Comparison of ENCODE assay signal across 28 cellular contexts in the genomic region with DNA sequence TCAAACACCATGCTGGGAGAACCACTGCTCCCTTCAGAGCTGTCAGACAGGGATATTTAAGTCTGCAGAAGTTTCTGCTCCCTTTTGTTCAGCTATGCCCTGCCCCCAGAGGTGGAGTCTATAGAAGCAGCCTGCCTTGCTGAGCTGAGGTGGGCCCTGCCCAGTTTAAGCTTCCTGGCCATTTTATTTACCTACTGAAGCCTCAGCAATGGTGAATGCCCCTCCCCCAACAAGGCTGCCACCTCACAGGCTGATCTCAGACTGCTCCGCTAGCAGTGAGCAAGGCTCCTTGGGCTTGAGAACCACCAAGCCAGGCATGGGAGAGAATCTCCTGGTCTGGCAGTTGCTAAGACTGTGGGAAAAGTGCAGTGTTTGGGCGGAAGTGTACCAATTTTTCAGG.
"Had no signal": no experiment of that assay in that cellular context is flagged by ENCODE, and none has a peak within 500 bp of the region (broad histone marks: within the 10 kb centered on the region; RNA-seq: fewer than 3 reads in every experiment).

No MANE protein-coding gene starts in this region.

- H3K4me3 ChIP-seq: colonic mucosa, esophagus muscularis mucosa, gastroesophageal sphincter, heart left ventricle, hepatocyte, lung, mucosa of descending colon, prostate gland, right atrium auricular region, sigmoid colon, stomach, thyroid gland, vagina had no signal

- H3K4me1 Mint-ChIP-seq: memory B cell, mesothelial cell of epicardium, naive B cell had no signal

- DNase-seq: colonic mucosa; effector CD8-positive, alpha-beta T cell; foreskin keratinocyte; heart left ventricle; mucosa of descending colon; naive B cell; nucleus accumbens; sigmoid colon; stimulated activated CD4-positive, alpha-beta T cell treated with anti-CD3 and anti-CD28 coated beads, Interleukin-2, amount 100 ng/mL, for 24 hours; stimulated activated CD4-positive, alpha-beta T cell treated with anti-CD3 and anti-CD28 coated beads, Interleukin-4, amount 100 ng/mL, for 24 hours; stimulated activated naive CD4-positive, alpha-beta T cell treated with Interleukin-2 at 50 U/mL for 16 hours; stomach; thyroid gland; trophoblast cell had no signal

- H3K27me3 Mint-ChIP-seq: dendritic cell treated with granulocyte-macrophage colony-stimulating factor and Interleukin-4, amounts not matched to agents 40 ng/mL and 50 ng/mL, for 4 days; memory B cell had no signal

- H3K27me3 ChIP-seq: colonic mucosa, esophagus muscularis mucosa, foreskin keratinocyte, gastroesophageal sphincter, heart left ventricle, hepatocyte, right atrium auricular region, sigmoid colon, stomach, thyroid gland, vagina had no signal

- FAIRE-seq: endothelial cell of umbilical vein, keratinocyte had no signal

- ATAC-seq: foreskin keratinocyte; gastroesophageal sphincter; heart left ventricle; mucosa of descending colon; stimulated activated effector memory CD8-positive, alpha-beta T cell treated with anti-CD3 and anti-CD28 coated beads, Interleukin-12 subunit alpha, Interleukin-12 subunit beta, amount 100 ng/mL, for 72 hours had no signal

- H3K4me3 Mint-ChIP-seq: dendritic cell treated with granulocyte-macrophage colony-stimulating factor and Interleukin-4, amounts not matched to agents 40 ng/mL and 50 ng/mL, for 4 days; memory B cell; mesothelial cell of epicardium; naive B cell; nephron; stimulated activated effector memory CD8-positive, alpha-beta T cell treated with anti-CD3 and anti-CD28 coated beads, Interleukin-12 subunit alpha, Interleukin-12 subunit beta, amount 100 ng/mL, for 72 hours had no signal

- H3K79me2 ChIP-seq: hepatocyte had no signal

- H3K36me3 Mint-ChIP-seq: naive B cell; stimulated activated effector memory CD8-positive, alpha-beta T cell treated with anti-CD3 and anti-CD28 coated beads, Interleukin-12 subunit alpha, Interleukin-12 subunit beta, amount 100 ng/mL, for 72 hours had no signal

- H3K9me3 ChIP-seq: colonic mucosa, esophagus muscularis mucosa, gastroesophageal sphincter, mucosa of descending colon, prostate gland, right atrium auricular region, sigmoid colon, stomach, thyroid gland, vagina had no signal

- H3K36me3 ChIP-seq: colonic mucosa, esophagus muscularis mucosa, gastroesophageal sphincter, heart left ventricle, prostate gland, right atrium auricular region, sigmoid colon, stomach, thyroid gland, vagina had no signal

- H3K27ac ChIP-seq: colonic mucosa, esophagus muscularis mucosa, foreskin keratinocyte, gastroesophageal sphincter, heart left ventricle, hepatocyte, prostate gland, right atrium auricular region, sigmoid colon, stomach, thyroid gland, vagina had no signal

- H2AFZ ChIP-seq: hepatocyte had no signal

- H3K4me2 ChIP-seq: hepatocyte had no signal

- H3K4me1 ChIP-seq: colonic mucosa, heart left ventricle, prostate gland, right atrium auricular region, stomach, thyroid gland, vagina had no signal

- H3K27ac Mint-ChIP-seq: dendritic cell treated with granulocyte-macrophage colony-stimulating factor and Interleukin-4, amounts not matched to agents 40 ng/mL and 50 ng/mL, for 4 days; mesothelial cell of epicardium; naive B cell; nephron; stimulated activated effector memory CD8-positive, alpha-beta T cell treated with anti-CD3 and anti-CD28 coated beads, Interleukin-12 subunit alpha, Interleukin-12 subunit beta, amount 100 ng/mL, for 72 hours had no signal
